Comparison of ENCODE assay signal across 34 cellular contexts in genomic region chr3:4313606-4314308, GRCh38. TPM values are rescaled to one million over a fixed set of nuclear protein-coding genes. Genes with fewer than 3 reads are reported as not detected.
DNase-seq lines count a peak whose midpoint lies in the region; ATAC-seq, FAIRE-seq and TF ChIP-seq lines count a peak whose summit lies in the region.
"Had no signal": no experiment of that assay in that cellular context is flagged by ENCODE, and none has a peak within 500 bp of the region (broad histone marks: within the 10 kb centered on the region; RNA-seq: fewer than 3 reads in every experiment).

No MANE protein-coding gene starts in this region.

- TF ChIP-seq POLR2A in endothelial cell of umbilical vein (IDR thresholded peaks at IDR 0.05; ENCODE audit: low read depth, low read length) = no peak

- no peaks in the 10 kb centered on the region for H3K27me3 ChIP-seq in endothelial cell of umbilical vein (ENCODE audit: control insufficient read depth in 2 of 2, insufficient read depth in 2 of 2, low read length in 2 of 2)
- H3K27me3 ChIP-seq: BLaER1, body of pancreas, heart left ventricle, vagina had no signal

- no peaks in the 10 kb centered on the region for H3K9me3 ChIP-seq in endothelial cell of umbilical vein (replicated peaks; ENCODE audit: control insufficient read depth, insufficient read depth, low read length)
- H3K9me3 ChIP-seq: body of pancreas, heart left ventricle, lower lobe of right lung, prostate gland, vagina had no signal

- H3K4me3 ChIP-seq in endothelial cell of umbilical vein (replicated peaks in 1 of 3; ENCODE audit: insufficient read depth in 1 of 3, low read depth in 1 of 3, low read length in 3 of 3) = no peak overlapping the region
- H3K4me3 ChIP-seq: BLaER1, body of pancreas, heart left ventricle, lower lobe of right lung, prostate gland, SK-N-MC, vagina had no signal

- H3K27ac ChIP-seq in RWPE1 (no peak overlapping the region), endothelial cell of umbilical vein (ENCODE audit: insufficient read depth, low read depth, low read length) (no peak overlapping the region)
- H3K27ac ChIP-seq: BLaER1, body of pancreas, heart left ventricle, lower lobe of right lung, prostate gland, SK-N-MC, vagina had no signal

- dilution Hi-C loops in endothelial cell of umbilical vein (cut with MboI; ENCODE audit: extremely low pct_ligation_motif_present, low sequenced_read_pairs) = no loop called here

- H3K9me3 Mint-ChIP-seq in mesothelial cell of epicardium = peaks cover 17% of the 10 kb centered on the region
- H3K9me3 Mint-ChIP-seq: natural killer cell had no signal

- no peaks in the 10 kb centered on the region for H3K27me3 Mint-ChIP-seq in mesothelial cell of epicardium (ENCODE audit: low read depth)
- H3K27me3 Mint-ChIP-seq: activated CD4-positive, alpha-beta memory T cell treated with anti-CD3 and anti-CD28 coated beads for 36 hours; stimulated activated naive CD8-positive, alpha-beta T cell treated with anti-CD3 and anti-CD28 coated beads, Interleukin-15, amount 100 ng/mL, for 72 hours had no signal

- peaks cover 14% of the 10 kb centered on the region for H3K4me1 ChIP-seq in endothelial cell of umbilical vein (ENCODE audit: control insufficient read depth, extremely low read depth, insufficient read depth, low read length)
- H3K4me1 ChIP-seq: BLaER1 had no signal

- H3K4me2 ChIP-seq in endothelial cell of umbilical vein (ENCODE audit: insufficient read depth, low read length) = no peak overlapping the region
- H3K4me2 ChIP-seq: BLaER1 had no signal

- H3K4me1 Mint-ChIP-seq in mesothelial cell of epicardium = peaks cover 36% of the 10 kb centered on the region

- peaks cover 1 to 4% of the 10 kb centered on the region in 2 experiments for H3K36me3 ChIP-seq in endothelial cell of umbilical vein (ENCODE audit: control insufficient read depth in 2 of 2, extremely low read depth in 1 of 2, insufficient read depth in 2 of 2, low read length in 2 of 2)
- H3K36me3 ChIP-seq: prostate gland had no signal

- BruUV-seq in endothelial cell of umbilical vein (replicated peaks; lab: Mats Ljungman, UMichigan) = TSS peak; percentile 43

- ATAC-seq in HG02970 (IDR thresholded peaks at IDR 0.05; ENCODE audit: low FRiP score, unreplicated experiment) (no peak), esophagus mucosa (no peak), HG03565 (IDR thresholded peaks at IDR 0.05; ENCODE audit: unreplicated experiment) (no peak)
- ATAC-seq: activated T-cell treated with anti-CD3 and anti-CD28 coated beads, Interleukin-2, amount 50 U/mL, for 72 hours; body of pancreas; heart left ventricle; lower lobe of right lung; natural killer cell; sciatic nerve; stimulated activated naive CD8-positive, alpha-beta T cell treated with anti-CD3 and anti-CD28 coated beads, Interleukin-15, amount 100 ng/mL, for 72 hours had no signal

- H4K20me1 ChIP-seq in endothelial cell of umbilical vein (replicated peaks; ENCODE audit: control insufficient read depth, extremely low read depth, insufficient read depth, low read length) = no peaks in the 10 kb centered on the region

- H3K9me1 ChIP-seq in endothelial cell of umbilical vein (replicated peaks; ENCODE audit: control insufficient read depth, extremely low read depth, insufficient read depth, low read length) = no peaks in the 10 kb centered on the region

- POLR2A ChIA-PET in RWPE1 (lab: Yijun Ruan, JAX; ENCODE audit: low non-redundant PET) (no interaction called here), endothelial cell of umbilical vein (lab: Charles Lee) (no interaction called here)

- peak; percentile 24 for FAIRE-seq in endothelial cell of umbilical vein (lab: Jason Lieb, UNC)
- FAIRE-seq: TTC549 had no signal

- H2AFZ ChIP-seq in endothelial cell of umbilical vein (ENCODE audit: low read depth, low read length) = no peak overlapping the region

- H3K9ac ChIP-seq in endothelial cell of umbilical vein (replicated peaks; ENCODE audit: extremely low read depth, insufficient read depth, low read length) = no peak overlapping the region
- H3K9ac ChIP-seq: BLaER1 had no signal

- TF ChIP-seq CTCF in RWPE1 (conservative IDR thresholded peaks at IDR 0.05; ENCODE audit: low read depth) (no peak), endothelial cell of umbilical vein (IDR thresholded peaks at IDR 0.05; ENCODE audit: extremely low read depth in 1 of 2, insufficient read depth in 1 of 2, low read depth in 1 of 2, low read length in 2 of 2) (no peak), mesothelial cell of epicardium (IDR thresholded peaks at IDR 0.05; ENCODE audit: unreplicated experiment) (no peak)

- no peaks in the 10 kb centered on the region for H3K79me2 ChIP-seq in endothelial cell of umbilical vein (ENCODE audit: control insufficient read depth, insufficient read depth, low read length)

- peaks cover 47% of the 10 kb centered on the region for H3K36me3 Mint-ChIP-seq in mesothelial cell of epicardium

- CTCF ChIA-PET in RWPE1 (lab: Yijun Ruan, JAX) = no interaction called here
- CTCF ChIA-PET in endothelial cell of umbilical vein (lab: Charles Lee) = interaction anchor here (1.4 to 2.3 kb wide), 3 partner anchors 10 to 37 kb away, joined by 3 to 13 read pairs (median 4); no protein-coding TSS in a partner anchor

- H3K4me3 Mint-ChIP-seq in mesothelial cell of epicardium = no peak overlapping the region
- H3K4me3 Mint-ChIP-seq: activated CD4-positive, alpha-beta memory T cell treated with anti-CD3 and anti-CD28 coated beads for 36 hours; activated T-cell treated with anti-CD3 and anti-CD28 coated beads, Interleukin-2, amount 50 U/mL, for 72 hours; natural killer cell; stimulated activated naive CD8-positive, alpha-beta T cell treated with anti-CD3 and anti-CD28 coated beads, Interleukin-15, amount 100 ng/mL, for 72 hours had no signal

- H3K27ac Mint-ChIP-seq in mesothelial cell of epicardium = peak overlapping the region; percentile 75
- H3K27ac Mint-ChIP-seq: activated CD4-positive, alpha-beta memory T cell treated with anti-CD3 and anti-CD28 coated beads for 36 hours; activated T-cell treated with anti-CD3 and anti-CD28 coated beads, Interleukin-2, amount 50 U/mL, for 72 hours; natural killer cell; stimulated activated naive CD8-positive, alpha-beta T cell treated with anti-CD3 and anti-CD28 coated beads, Interleukin-15, amount 100 ng/mL, for 72 hours had no signal

- intact Hi-C loops in endothelial cell of umbilical vein (cut with micrococcal nuclease) = loop anchor here (1.0 kb wide), 1 partner anchor 320 kb away; no protein-coding TSS in a partner anchor

- peak; percentile 43 for DNase-seq in ELR (ENCODE audit: low read depth)
- peak; percentile 5 for DNase-seq in RWPE1 (ENCODE audit: low spot score)
- DNase-seq in endothelial cell of umbilical vein (ENCODE audit: low read depth, low spot score) = peak; percentile 43
- DNase-seq in mesothelial cell of epicardium (ENCODE audit: low spot score in 2 of 2, unreplicated experiment in 2 of 2) = no peak
- no peak for DNase-seq in epidermal melanocyte (ENCODE audit: insufficient read length, low spot score)
- DNase-seq: ACHN; activated CD4-positive, alpha-beta memory T cell treated with anti-CD3 and anti-CD28 coated beads for 36 hours; activated CD4-positive, CD25-positive, alpha-beta regulatory T cell treated with anti-CD3 and anti-CD28 coated beads, Interleukin-2, amount 50 U/mL, for 72 hours; activated naive CD4-positive, alpha-beta T cell; activated T-cell treated with anti-CD3 and anti-CD28 coated beads, Interleukin-2, amount 50 U/mL, for 72 hours; body of pancreas; cerebellar nuclear complex; DMS153; GF-D8; heart left ventricle; KBM-7; lower lobe of right lung; natural killer cell; NCI-H1092; NCI-H1694 treated with DMSO at 0.1 percent for 48 hours; NCI-H510A; occipital lobe; stimulated activated CD4-positive, alpha-beta T cell treated with anti-CD3 and anti-CD28 coated beads, Interleukin-12 subunit alpha, Interleukin-12 subunit beta, amount 100 ng/mL, for 4 hours; stimulated activated CD4-positive, alpha-beta T cell treated with anti-CD3 and anti-CD28 coated beads, Interleukin-2, amount 100 ng/mL, for 48 hours; stimulated activated naive CD8-positive, alpha-beta T cell treated with anti-CD3 and anti-CD28 coated beads, Interleukin-15, amount 100 ng/mL, for 72 hours had no signal

TF ChIP-seq in endothelial cell of umbilical vein, 7 proteins besides CTCF, POLR2A, EP300 and RAD21:
- TF ChIP-seq GATA2 (IDR thresholded peaks at IDR 0.05; ENCODE audit: insufficient read depth, insufficient read length, low read depth, low read length) (no peak), POLR2AphosphoS5 (IDR thresholded peaks at IDR 0.05; ENCODE audit: insufficient read depth, low read depth, low read length) (peak; percentile 16), FOS (IDR thresholded peaks at IDR 0.05; ENCODE audit: borderline replicate concordance, insufficient read depth, low read length) (peak; percentile 60)
TF ChIP-seq in endothelial cell of umbilical vein: peak in this region for 2.

RNA-seq across cellular contexts. Expression of gene SETMAR, which starts 10.6 kb away (rescaled TPM):
- total RNA-seq in endothelial cell of umbilical vein (15.4 and 15.9 TPM in 2 replicates), mesothelial cell of epicardium (32.3 to 37.2 TPM (median 36.6 TPM) in 3 replicates), esophagus mucosa (9.2 TPM)
- polyA plus RNA-seq in endothelial cell of umbilical vein = 9.6 and 11.6 TPM in 2 replicates
- 13.3 and 14.9 TPM in 2 replicates for polyA plus RNA-seq in endothelial cell of umbilical vein (2011; cell fraction: cytosol; rRNA removed)
- polyA plus RNA-seq in endothelial cell of umbilical vein (2011; cell fraction: nucleus; rRNA removed) = 35.7 and 45.3 TPM in 2 replicates
- 13.1 and 14.2 TPM in 2 replicates for polyA plus RNA-seq in endothelial cell of umbilical vein (2012)
- polyA minus RNA-seq in endothelial cell of umbilical vein = 21.5 and 22.9 TPM in 2 replicates
- polyA minus RNA-seq in endothelial cell of umbilical vein (2011; cell fraction: cytosol; rRNA and poly(A)+ RNA removed) = 6.1 TPM
- polyA minus RNA-seq in endothelial cell of umbilical vein (2011; cell fraction: nucleus; rRNA and poly(A)+ RNA removed) = 27.7 and 33.6 TPM in 2 replicates

Comparison
In these comparisons a context has a peak if more than half of its experiments do, and no peak if none do; other contexts are left out.
1. DNase-seq: peak in ELR (single experiment), RWPE1 (single experiment) and endothelial cell of umbilical vein (single experiment); none in mesothelial cell of epicardium (0 of 2) and epidermal melanocyte (single experiment).